1 cellular context compared by ENCODE assay signal in the genomic region with DNA sequence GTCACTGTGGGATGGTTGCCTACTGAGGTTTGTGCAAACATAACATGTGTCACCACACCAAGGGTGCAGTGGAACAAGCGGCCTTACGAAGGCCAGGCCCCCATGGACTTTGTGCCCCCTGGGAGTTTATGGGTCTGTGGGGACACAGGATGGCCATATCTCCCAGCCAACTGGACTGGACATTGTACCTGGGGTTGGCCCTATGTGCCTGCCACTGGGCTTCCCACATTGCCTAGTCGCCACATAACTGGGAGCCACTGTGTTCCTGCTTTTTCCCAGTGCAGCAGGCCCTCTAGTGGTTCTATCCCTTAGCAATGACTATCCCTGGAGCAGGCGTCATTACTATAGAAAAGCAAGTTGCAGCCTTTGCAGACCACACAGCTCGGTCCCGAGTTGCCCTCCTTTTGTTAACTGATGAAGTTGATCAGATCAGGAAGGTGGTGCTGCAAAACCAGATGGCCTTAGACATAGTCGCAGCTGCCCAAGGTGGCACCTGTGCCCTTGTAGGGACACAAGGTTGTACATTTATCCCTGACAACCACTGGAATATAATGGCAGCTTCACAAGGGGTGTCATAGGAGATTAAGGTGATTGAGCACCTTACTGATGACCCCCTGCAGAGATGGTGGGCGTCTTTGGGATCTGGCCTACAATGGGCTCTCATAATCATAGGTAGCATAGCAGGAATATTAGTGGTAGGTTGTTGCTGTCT.
TF ChIP-seq lines count a peak whose summit lies in the region.

No MANE protein-coding gene starts in this region.

TF ChIP-seq in HepG2, 621 proteins besides CTCF, POLR2A, EP300 and RAD21 (continued from another document):
- TF ChIP-seq ZNF790 (CRISPR knock-in tag; IDR thresholded peaks at IDR 0.05; ENCODE audit: borderline replicate concordance), result no peak
- TF ChIP-seq STAT5B (CRISPR knock-in tag; IDR thresholded peaks at IDR 0.05), result no peak
- peak; percentile 51; the same call in 1 of the 2 replicates for TF ChIP-seq ARID2 (CRISPR knock-in tag; IDR thresholded peaks at IDR 0.05; ENCODE audit: borderline replicate concordance)
- TF ChIP-seq BCL6 (CRISPR knock-in tag; IDR thresholded peaks at IDR 0.05), result peak; percentile 33; the same call in 1 of the 2 replicates
- TF ChIP-seq TEAD3 (CRISPR knock-in tag; optimal IDR thresholded peaks at IDR 0.05; ENCODE audit: borderline replicate concordance), result peak; percentile 84
- TF ChIP-seq GABPB1 (CRISPR knock-in tag; IDR thresholded peaks at IDR 0.05), result peak; percentile 31; the same call in 1 of the 2 replicates
- peak; percentile 44; the same call in 1 of the 2 replicates for TF ChIP-seq ZNF792 (CRISPR knock-in tag; IDR thresholded peaks at IDR 0.05)
- no peak for TF ChIP-seq HNRNPH1 (optimal IDR thresholded peaks at IDR 0.05; ENCODE audit: low read depth, low read length)
- TF ChIP-seq, protein P1, sequence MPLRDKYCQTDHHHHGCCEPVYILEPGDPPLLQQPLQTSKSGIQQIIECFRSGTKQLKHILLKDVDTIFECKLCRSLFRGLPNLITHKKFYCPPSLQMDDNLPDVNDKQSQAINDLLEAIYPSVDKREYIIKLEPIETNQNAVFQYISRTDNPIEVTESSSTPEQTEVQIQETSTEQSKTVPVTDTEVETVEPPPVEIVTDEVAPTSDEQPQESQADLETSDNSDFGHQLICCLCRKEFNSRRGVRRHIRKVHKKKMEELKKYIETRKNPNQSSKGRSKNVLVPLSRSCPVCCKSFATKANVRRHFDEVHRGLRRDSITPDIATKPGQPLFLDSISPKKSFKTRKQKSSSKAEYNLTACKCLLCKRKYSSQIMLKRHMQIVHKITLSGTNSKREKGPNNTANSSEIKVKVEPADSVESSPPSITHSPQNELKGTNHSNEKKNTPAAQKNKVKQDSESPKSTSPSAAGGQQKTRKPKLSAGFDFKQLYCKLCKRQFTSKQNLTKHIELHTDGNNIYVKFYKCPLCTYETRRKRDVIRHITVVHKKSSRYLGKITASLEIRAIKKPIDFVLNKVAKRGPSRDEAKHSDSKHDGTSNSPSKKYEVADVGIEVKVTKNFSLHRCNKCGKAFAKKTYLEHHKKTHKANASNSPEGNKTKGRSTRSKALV (CRISPR knock-in tag; IDR thresholded peaks at IDR 0.05), result peak; percentile 82; the same call in 1 of the 2 replicates
- TF ChIP-seq EEA1 (CRISPR knock-in tag; IDR thresholded peaks at IDR 0.05; ENCODE audit: borderline replicate concordance), result no peak
- TF ChIP-seq REXO4 (CRISPR knock-in tag; IDR thresholded peaks at IDR 0.05; ENCODE audit: borderline replicate concordance), result no peak
- TF ChIP-seq ZMYM3 (CRISPR knock-in tag; IDR thresholded peaks at IDR 0.05), result peak; percentile 63
- TF ChIP-seq ARNTL (CRISPR knock-in tag; IDR thresholded peaks at IDR 0.05), result 0 out of 2 replicates have a peak, but pooled peaks have one; percentile 73
- TF ChIP-seq SALL1 (CRISPR knock-in tag; IDR thresholded peaks at IDR 0.05), result peak; percentile 88
- 0 out of 2 replicates have a peak, but pooled peaks have one; percentile 22 for TF ChIP-seq ZNF33B (CRISPR knock-in tag; IDR thresholded peaks at IDR 0.05)
- TF ChIP-seq, protein P2, sequence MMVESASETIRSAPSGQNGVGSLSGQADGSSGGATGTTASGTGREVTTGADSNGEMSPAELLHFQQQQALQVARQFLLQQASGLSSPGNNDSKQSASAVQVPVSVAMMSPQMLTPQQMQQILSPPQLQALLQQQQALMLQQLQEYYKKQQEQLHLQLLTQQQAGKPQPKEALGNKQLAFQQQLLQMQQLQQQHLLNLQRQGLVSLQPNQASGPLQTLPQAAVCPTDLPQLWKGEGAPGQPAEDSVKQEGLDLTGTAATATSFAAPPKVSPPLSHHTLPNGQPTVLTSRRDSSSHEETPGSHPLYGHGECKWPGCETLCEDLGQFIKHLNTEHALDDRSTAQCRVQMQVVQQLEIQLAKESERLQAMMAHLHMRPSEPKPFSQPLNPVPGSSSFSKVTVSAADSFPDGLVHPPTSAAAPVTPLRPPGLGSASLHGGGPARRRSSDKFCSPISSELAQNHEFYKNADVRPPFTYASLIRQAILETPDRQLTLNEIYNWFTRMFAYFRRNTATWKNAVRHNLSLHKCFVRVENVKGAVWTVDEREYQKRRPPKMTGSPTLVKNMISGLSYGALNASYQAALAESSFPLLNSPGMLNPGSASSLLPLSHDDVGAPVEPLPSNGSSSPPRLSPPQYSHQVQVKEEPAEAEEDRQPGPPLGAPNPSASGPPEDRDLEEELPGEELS (CRISPR knock-in tag; IDR thresholded peaks at IDR 0.05), result peak; percentile 44; the same call in 1 of the 2 replicates
- peak; percentile 71; the same call in 1 of the 2 replicates for TF ChIP-seq ZNF350 (CRISPR knock-in tag; IDR thresholded peaks at IDR 0.05; ENCODE audit: borderline replicate concordance, low read depth)
- TF ChIP-seq NR2F1 (CRISPR knock-in tag; IDR thresholded peaks at IDR 0.05), result peak in 1 of 2 experiments; percentile 26; a peak in 1 of 4 replicates
- peak; percentile 50; the same call in 1 of the 2 replicates for TF ChIP-seq GATAD2A (CRISPR knock-in tag; IDR thresholded peaks at IDR 0.05)
- TF ChIP-seq FOXA3 (CRISPR knock-in tag; IDR thresholded peaks at IDR 0.05), result peak; percentile 47; the same call in 1 of the 2 replicates
- TF ChIP-seq ZNF614 (CRISPR knock-in tag; IDR thresholded peaks at IDR 0.05; ENCODE audit: borderline replicate concordance), result peak; percentile 25; the same call in 1 of the 2 replicates
- TF ChIP-seq ZNF274 (CRISPR knock-in tag; IDR thresholded peaks at IDR 0.05), result peak; percentile 39; the same call in 1 of the 2 replicates
- no peak for TF ChIP-seq REPIN1 (CRISPR knock-in tag; IDR thresholded peaks at IDR 0.05; ENCODE audit: borderline replicate concordance, low read depth)
- peak; percentile 13; the same call in 1 of the 2 replicates for TF ChIP-seq RXRA (CRISPR knock-in tag; IDR thresholded peaks at IDR 0.05)
- TF ChIP-seq, protein P3, sequence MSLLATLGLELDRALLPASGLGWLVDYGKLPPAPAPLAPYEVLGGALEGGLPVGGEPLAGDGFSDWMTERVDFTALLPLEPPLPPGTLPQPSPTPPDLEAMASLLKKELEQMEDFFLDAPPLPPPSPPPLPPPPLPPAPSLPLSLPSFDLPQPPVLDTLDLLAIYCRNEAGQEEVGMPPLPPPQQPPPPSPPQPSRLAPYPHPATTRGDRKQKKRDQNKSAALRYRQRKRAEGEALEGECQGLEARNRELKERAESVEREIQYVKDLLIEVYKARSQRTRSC (CRISPR knock-in tag; IDR thresholded peaks at IDR 0.05; ENCODE audit: low read depth), result no peak
- peak; percentile 69; the same call in 1 of the 2 replicates for TF ChIP-seq NFKB2 (CRISPR knock-in tag; IDR thresholded peaks at IDR 0.05; ENCODE audit: borderline replicate concordance)
- peak; percentile 93 for TF ChIP-seq EHMT2 (IDR thresholded peaks at IDR 0.05; ENCODE audit: borderline replicate concordance, low read depth, low read length)
- TF ChIP-seq ZNF292 (CRISPR knock-in tag; IDR thresholded peaks at IDR 0.05; ENCODE audit: borderline replicate concordance, low read depth), result peak; percentile 28; the same call in 1 of the 2 replicates
- no peak for TF ChIP-seq THYN1 (CRISPR knock-in tag; IDR thresholded peaks at IDR 0.05; ENCODE audit: borderline replicate concordance, low read depth)
- no peak for TF ChIP-seq PAX8 (CRISPR knock-in tag; IDR thresholded peaks at IDR 0.05; ENCODE audit: borderline replicate concordance)
- TF ChIP-seq, protein P4, sequence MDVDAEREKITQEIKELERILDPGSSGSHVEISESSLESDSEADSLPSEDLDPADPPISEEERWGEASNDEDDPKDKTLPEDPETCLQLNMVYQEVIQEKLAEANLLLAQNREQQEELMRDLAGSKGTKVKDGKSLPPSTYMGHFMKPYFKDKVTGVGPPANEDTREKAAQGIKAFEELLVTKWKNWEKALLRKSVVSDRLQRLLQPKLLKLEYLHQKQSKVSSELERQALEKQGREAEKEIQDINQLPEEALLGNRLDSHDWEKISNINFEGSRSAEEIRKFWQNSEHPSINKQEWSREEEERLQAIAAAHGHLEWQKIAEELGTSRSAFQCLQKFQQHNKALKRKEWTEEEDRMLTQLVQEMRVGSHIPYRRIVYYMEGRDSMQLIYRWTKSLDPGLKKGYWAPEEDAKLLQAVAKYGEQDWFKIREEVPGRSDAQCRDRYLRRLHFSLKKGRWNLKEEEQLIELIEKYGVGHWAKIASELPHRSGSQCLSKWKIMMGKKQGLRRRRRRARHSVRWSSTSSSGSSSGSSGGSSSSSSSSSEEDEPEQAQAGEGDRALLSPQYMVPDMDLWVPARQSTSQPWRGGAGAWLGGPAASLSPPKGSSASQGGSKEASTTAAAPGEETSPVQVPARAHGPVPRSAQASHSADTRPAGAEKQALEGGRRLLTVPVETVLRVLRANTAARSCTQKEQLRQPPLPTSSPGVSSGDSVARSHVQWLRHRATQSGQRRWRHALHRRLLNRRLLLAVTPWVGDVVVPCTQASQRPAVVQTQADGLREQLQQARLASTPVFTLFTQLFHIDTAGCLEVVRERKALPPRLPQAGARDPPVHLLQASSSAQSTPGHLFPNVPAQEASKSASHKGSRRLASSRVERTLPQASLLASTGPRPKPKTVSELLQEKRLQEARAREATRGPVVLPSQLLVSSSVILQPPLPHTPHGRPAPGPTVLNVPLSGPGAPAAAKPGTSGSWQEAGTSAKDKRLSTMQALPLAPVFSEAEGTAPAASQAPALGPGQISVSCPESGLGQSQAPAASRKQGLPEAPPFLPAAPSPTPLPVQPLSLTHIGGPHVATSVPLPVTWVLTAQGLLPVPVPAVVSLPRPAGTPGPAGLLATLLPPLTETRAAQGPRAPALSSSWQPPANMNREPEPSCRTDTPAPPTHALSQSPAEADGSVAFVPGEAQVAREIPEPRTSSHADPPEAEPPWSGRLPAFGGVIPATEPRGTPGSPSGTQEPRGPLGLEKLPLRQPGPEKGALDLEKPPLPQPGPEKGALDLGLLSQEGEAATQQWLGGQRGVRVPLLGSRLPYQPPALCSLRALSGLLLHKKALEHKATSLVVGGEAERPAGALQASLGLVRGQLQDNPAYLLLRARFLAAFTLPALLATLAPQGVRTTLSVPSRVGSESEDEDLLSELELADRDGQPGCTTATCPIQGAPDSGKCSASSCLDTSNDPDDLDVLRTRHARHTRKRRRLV (CRISPR knock-in tag; IDR thresholded peaks at IDR 0.05), result no peak
